ENCODE assay signal across 1 cellular context in genomic region chr7:105643384-105643783, GRCh38.
TF ChIP-seq lines count a peak whose summit lies in the region.

No MANE protein-coding gene starts in this region.

TF ChIP-seq in H1, 55 proteins besides CTCF, POLR2A, EP300 and RAD21 (continued from another document):
- TF ChIP-seq CEBPB (IDR thresholded peaks at IDR 0.05; ENCODE audit: low read depth, low read length) (no peak), SAP30 (IDR thresholded peaks at IDR 0.05; ENCODE audit: insufficient read depth, insufficient replicate concordance, low read length) (peak; percentile 53), TAF1 (IDR thresholded peaks at IDR 0.05; ENCODE audit: low read depth, low read length) (0 out of 2 replicates have a peak, but pooled peaks have one; percentile 10), YY1 (IDR thresholded peaks at IDR 0.05; ENCODE audit: low read depth, low read length) (0 out of 2 replicates have a peak, but pooled peaks have one; percentile 14), SUZ12 (IDR thresholded peaks at IDR 0.05; ENCODE audit: low read length) (no peak), EZH2 (IDR thresholded peaks at IDR 0.05; ENCODE audit: low read depth, low read length, severe bottlenecking) (no peak), USF2 (IDR thresholded peaks at IDR 0.05; ENCODE audit: low read length) (no peak), CREB1 (IDR thresholded peaks at IDR 0.05) (peak; percentile 46; the same call in 1 of the 2 replicates), SP2 (IDR thresholded peaks at IDR 0.05; ENCODE audit: low read length) (no peak), KDM1A (IDR thresholded peaks at IDR 0.05; ENCODE audit: borderline replicate concordance, low read length) (0 out of 2 replicates have a peak, but pooled peaks have one; percentile 18), KDM5A (IDR thresholded peaks at IDR 0.05; ENCODE audit: low read length) (no peak), MAFK (IDR thresholded peaks at IDR 0.05; ENCODE audit: low read depth, low read length) (peak; percentile 70; the same call in 1 of the 2 replicates), EGR1 (IDR thresholded peaks at IDR 0.05; ENCODE audit: borderline replicate concordance, low read depth, low read length) (0 out of 2 replicates have a peak, but pooled peaks have one; percentile 21), RXRA (IDR thresholded peaks at IDR 0.05; ENCODE audit: insufficient read depth, low read depth, low read length) (no peak)
